6 cellular contexts compared by ENCODE assay signal in genomic region chr4:32129967-32130366, GRCh38.
"Had no signal": no experiment of that assay in that cellular context is flagged by ENCODE, and none has a peak within 500 bp of the region (broad histone marks: within the 10 kb centered on the region; RNA-seq: fewer than 3 reads in every experiment).

No MANE protein-coding gene starts in this region.

- H3K4me3 ChIP-seq: K562 had no signal

- H3K36me3 Mint-ChIP-seq: IgD-negative memory B cell had no signal

- H3K27me3 Mint-ChIP-seq: IgD-negative memory B cell had no signal

- ATAC-seq: HepG2, K562 had no signal

- H3K27ac Mint-ChIP-seq: IgD-negative memory B cell had no signal

- DNase-seq: IMR-90, KBM-7 had no signal

- H3K27ac ChIP-seq: HL-60 had no signal

- H3K4me1 Mint-ChIP-seq: IgD-negative memory B cell had no signal
